Comparison of ENCODE assay signal across 8 cellular contexts in the genomic region with DNA sequence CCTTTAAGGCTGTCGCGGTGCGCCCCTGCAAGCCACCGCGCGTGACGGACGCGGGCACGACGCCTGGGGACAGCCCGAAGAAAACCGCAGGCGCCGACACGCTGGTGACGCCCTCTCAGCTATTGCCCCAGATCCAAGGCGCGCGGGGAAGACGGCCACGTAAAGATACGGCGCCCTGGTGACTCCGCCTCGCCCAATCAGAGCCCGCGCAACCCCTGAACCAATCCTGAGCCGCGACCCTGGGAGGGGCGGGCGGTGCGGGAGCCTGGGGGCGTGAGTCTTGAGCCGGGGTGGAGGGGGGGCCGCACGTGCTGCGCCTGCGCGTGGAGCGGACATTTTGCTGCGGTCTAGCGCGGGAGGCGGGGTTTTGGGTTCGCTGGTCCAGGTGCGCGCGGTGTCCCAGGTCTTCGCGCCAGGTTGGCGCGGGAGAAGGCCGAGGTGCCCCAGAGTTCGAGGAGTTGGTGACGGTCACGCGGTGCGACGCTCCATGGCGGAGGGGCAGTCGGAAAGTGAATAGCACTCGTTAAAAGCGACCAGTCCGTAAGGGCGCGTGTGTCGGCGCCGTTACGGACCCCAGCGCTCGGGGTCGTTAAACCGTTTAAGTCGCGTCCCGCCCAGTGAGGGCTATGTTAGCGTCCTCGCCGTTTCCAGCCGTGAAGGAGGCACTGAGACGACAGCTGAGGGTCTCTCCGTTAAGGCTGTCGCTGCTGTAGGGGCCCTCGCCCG. TPM values are rescaled to one million over a fixed set of nuclear protein-coding genes. Genes with fewer than 3 reads are reported as not detected.
DNase-seq lines count a peak whose midpoint lies in the region; ATAC-seq and TF ChIP-seq lines count a peak whose summit lies in the region.

No MANE protein-coding gene starts in this region.

- peak overlapping the region; percentile 96 for H3K27ac Mint-ChIP-seq in activated T-cell treated with anti-CD3 and anti-CD28 coated beads, Interleukin-2, amount 50 U/mL, for 72 hours

- peaks cover 16% of the 10 kb centered on the region for H3K4me1 Mint-ChIP-seq in activated T-cell treated with anti-CD3 and anti-CD28 coated beads, Interleukin-2, amount 50 U/mL, for 72 hours (ENCODE audit: low read depth)

- H3K36me3 ChIP-seq in esophagus squamous epithelium = no peaks in the 10 kb centered on the region

- peaks cover 0 to 27% (median 5%) of the 10 kb centered on the region in 3 donors for H3K4me1 ChIP-seq in esophagus squamous epithelium

- peak overlapping the region; percentile 59 to 85 (median 76) for H3K4me3 ChIP-seq in esophagus squamous epithelium

- no peaks in the 10 kb centered on the region for H3K27me3 ChIP-seq in esophagus squamous epithelium

- WGBS in esophagus squamous epithelium, 2 donors = 0 to 6% methylated on average over 14 to 33 of the region's 87 CpGs

- peak in 3 of 4 donors; percentile 67 to 84 (median 71) for TF ChIP-seq POLR2A in esophagus squamous epithelium (IDR thresholded peaks at IDR 0.05)

- DNase-seq in DMS79 (lab: John Stamatoyannopoulos, UW) (peak; percentile 96), KG1 (lab: John Stamatoyannopoulos, UW) (peak; percentile 91), esophagus squamous epithelium (lab: John Stamatoyannopoulos, UW) (peak; percentile 96), myocyte (ENCODE audit: low read depth) (peak; percentile 98)
- peak; percentile 99 for DNase-seq in activated T-cell treated with anti-CD3 and anti-CD28 coated beads, Interleukin-2, amount 50 U/mL, for 72 hours
- peak; percentile 97 to 99 for DNase-seq in stimulated activated CD8-positive, alpha-beta memory T cell treated with anti-CD3 and anti-CD28 coated beads, Interleukin-7, amount 100 ng/mL, for 4 hours (ENCODE audit: low read depth in 2 of 2)

- peak overlapping the region; percentile 92 to 94 for H3K4me3 Mint-ChIP-seq in activated T-cell treated with anti-CD3 and anti-CD28 coated beads, Interleukin-2, amount 50 U/mL, for 72 hours

- TF ChIP-seq CTCF in esophagus squamous epithelium (IDR thresholded peaks at IDR 0.05) = peak in 1 of 6 experiments; percentile 3

- ATAC-seq in GM21737 (IDR thresholded peaks at IDR 0.05; ENCODE audit: unreplicated experiment) = peak; percentile 99
- ATAC-seq in activated T-cell treated with anti-CD3 and anti-CD28 coated beads, Interleukin-2, amount 50 U/mL, for 72 hours (replicated peaks in 1 of 2) = peak; percentile 99

- H3K9me3 ChIP-seq in esophagus squamous epithelium = no peaks in the 10 kb centered on the region

- peak overlapping the region; percentile 83 to 94 (median 89) for H3K27ac ChIP-seq in esophagus squamous epithelium

- intact Hi-C loops in esophagus squamous epithelium (cut with DNase I) = no loop called here

- H3K36me3 Mint-ChIP-seq in activated T-cell treated with anti-CD3 and anti-CD28 coated beads, Interleukin-2, amount 50 U/mL, for 72 hours (ENCODE audit: insufficient read depth in 2 of 2) = no peaks in the 10 kb centered on the region

- H3K27me3 Mint-ChIP-seq in activated T-cell treated with anti-CD3 and anti-CD28 coated beads, Interleukin-2, amount 50 U/mL, for 72 hours (ENCODE audit: low read depth) = peaks cover under 1% of the 10 kb centered on the region

- no peaks in the 10 kb centered on the region for H3K9me3 Mint-ChIP-seq in activated T-cell treated with anti-CD3 and anti-CD28 coated beads, Interleukin-2, amount 50 U/mL, for 72 hours

TF ChIP-seq in PFSK-1, 5 proteins besides CTCF, POLR2A, EP300 and RAD21:
- TF ChIP-seq TAF1 (IDR thresholded peaks at IDR 0.05; ENCODE audit: borderline replicate concordance, insufficient read depth, low read length) (peak; percentile 64; the same call in 1 of the 2 replicates), FOXP2 (optimal IDR thresholded peaks at IDR 0.05; ENCODE audit: borderline replicate concordance, extremely low read depth, extremely low read length, insufficient read depth) (peak; percentile 12), POLR2AphosphoS5 (IDR thresholded peaks at IDR 0.05; ENCODE audit: low read depth, low read length) (peak; percentile 88), SIN3A (IDR thresholded peaks at IDR 0.05; ENCODE audit: borderline replicate concordance, insufficient read depth, low read length) (0 out of 2 replicates have a peak, but pooled peaks have one; percentile 32)
- TF ChIP-seq, protein P1, sequence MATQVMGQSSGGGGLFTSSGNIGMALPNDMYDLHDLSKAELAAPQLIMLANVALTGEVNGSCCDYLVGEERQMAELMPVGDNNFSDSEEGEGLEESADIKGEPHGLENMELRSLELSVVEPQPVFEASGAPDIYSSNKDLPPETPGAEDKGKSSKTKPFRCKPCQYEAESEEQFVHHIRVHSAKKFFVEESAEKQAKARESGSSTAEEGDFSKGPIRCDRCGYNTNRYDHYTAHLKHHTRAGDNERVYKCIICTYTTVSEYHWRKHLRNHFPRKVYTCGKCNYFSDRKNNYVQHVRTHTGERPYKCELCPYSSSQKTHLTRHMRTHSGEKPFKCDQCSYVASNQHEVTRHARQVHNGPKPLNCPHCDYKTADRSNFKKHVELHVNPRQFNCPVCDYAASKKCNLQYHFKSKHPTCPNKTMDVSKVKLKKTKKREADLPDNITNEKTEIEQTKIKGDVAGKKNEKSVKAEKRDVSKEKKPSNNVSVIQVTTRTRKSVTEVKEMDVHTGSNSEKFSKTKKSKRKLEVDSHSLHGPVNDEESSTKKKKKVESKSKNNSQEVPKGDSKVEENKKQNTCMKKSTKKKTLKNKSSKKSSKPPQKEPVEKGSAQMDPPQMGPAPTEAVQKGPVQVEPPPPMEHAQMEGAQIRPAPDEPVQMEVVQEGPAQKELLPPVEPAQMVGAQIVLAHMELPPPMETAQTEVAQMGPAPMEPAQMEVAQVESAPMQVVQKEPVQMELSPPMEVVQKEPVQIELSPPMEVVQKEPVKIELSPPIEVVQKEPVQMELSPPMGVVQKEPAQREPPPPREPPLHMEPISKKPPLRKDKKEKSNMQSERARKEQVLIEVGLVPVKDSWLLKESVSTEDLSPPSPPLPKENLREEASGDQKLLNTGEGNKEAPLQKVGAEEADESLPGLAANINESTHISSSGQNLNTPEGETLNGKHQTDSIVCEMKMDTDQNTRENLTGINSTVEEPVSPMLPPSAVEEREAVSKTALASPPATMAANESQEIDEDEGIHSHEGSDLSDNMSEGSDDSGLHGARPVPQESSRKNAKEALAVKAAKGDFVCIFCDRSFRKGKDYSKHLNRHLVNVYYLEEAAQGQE (IDR thresholded peaks at IDR 0.05; ENCODE audit: insufficient read depth in 1 of 2, low read depth in 2 of 2, low read length in 2 of 2) = peak in 1 of 2 experiments; percentile 50; a peak in 1 of 4 replicates

RNA-seq across cellular contexts. Expression of gene NMUR1, which starts 15.9 kb away (rescaled TPM):
- not detected for polyA plus RNA-seq in PFSK-1 (2012; ENCODE audit: insufficient read length, low read depth)
- under 1 TPM in 1 of 2 donors, not detected in 1; 0.21 TPM for total RNA-seq in activated T-cell treated with anti-CD3 and anti-CD28 coated beads, Interleukin-2, amount 50 U/mL, for 72 hours
- total RNA-seq in esophagus squamous epithelium = 1 to 10 TPM in 1 of 4 donors, under 1 TPM in 1, not detected in 2; 0.15 to 1.5 TPM
- not detected in 2 replicates for total RNA-seq in myocyte
- not detected for polyA plus RNA-seq in myocyte (2012)

RNA-seq across cellular contexts. Expression of gene NCL, which starts 50.1 kb away (rescaled TPM):
- polyA plus RNA-seq in PFSK-1 (2012; ENCODE audit: insufficient read length, low read depth) = 352 TPM
- total RNA-seq in activated T-cell treated with anti-CD3 and anti-CD28 coated beads, Interleukin-2, amount 50 U/mL, for 72 hours = 100 to 1,000 TPM; 501 to 656 TPM
- total RNA-seq in esophagus squamous epithelium (100 to 1,000 TPM; 104 to 220 (median 175) TPM), myocyte (148 and 165 TPM in 2 replicates)
- 202 TPM for polyA plus RNA-seq in myocyte (2012)

Comparison
In these comparisons a context has a peak if more than half of its experiments do, and no peak if none do; other contexts are left out.
1. Peak in every context shown above with its lines: DNase-seq, ATAC-seq, H3K4me3 ChIP-seq and H3K27ac ChIP-seq.